9 cellular contexts compared by ENCODE assay signal in the genomic region with DNA sequence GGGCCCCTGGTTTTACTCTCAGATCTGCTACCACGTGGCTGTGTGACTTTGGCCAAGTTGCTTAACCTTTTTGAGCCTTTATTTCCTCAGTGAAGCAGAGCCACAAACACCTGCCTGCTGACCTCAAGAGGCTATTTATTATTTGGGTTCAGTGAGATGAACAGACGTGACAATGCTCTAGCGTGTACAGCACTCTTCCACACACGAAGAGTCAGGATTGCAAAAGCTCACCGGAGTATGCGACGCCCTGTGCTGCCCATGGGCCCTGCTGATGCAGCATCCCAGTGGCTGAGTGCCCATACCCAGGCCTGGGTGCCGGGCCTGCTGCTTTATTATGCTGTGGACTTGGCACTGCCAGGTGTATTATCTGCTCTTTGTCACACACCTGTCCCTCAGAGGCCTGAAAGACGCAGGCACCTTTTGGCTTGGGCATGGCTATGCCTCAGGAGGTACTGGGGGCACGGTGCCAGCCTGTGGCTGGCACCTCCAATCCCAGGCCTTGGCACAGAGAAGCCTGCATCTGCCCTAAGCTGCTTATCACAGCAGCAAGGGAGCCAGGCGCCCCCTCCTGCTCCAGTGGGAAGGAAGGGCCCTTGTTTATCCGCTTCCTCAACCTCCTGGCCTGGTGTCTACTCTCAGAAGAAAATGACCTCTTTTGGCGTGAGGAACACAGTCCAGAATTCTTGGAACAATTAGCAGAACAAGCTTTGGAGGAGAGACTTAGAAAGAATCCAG. TPM values are rescaled to one million over a fixed set of nuclear protein-coding genes. Genes with fewer than 3 reads are reported as not detected.
DNase-seq lines count a peak whose midpoint lies in the region; ATAC-seq and TF ChIP-seq lines count a peak whose summit lies in the region.
"Had no signal": no experiment of that assay in that cellular context is flagged by ENCODE, and none has a peak within 500 bp of the region (broad histone marks: within the 10 kb centered on the region; RNA-seq: fewer than 3 reads in every experiment).

No MANE protein-coding gene starts in this region.

- DNase-seq in DMS 273 (lab: John Stamatoyannopoulos, UW; ENCODE audit: unreplicated experiment) = peak; percentile 30
- DNase-seq in DMS 273 treated with DMSO at 0.1 percent for 48 hours (lab: John Stamatoyannopoulos, UW) = no peak
- DNase-seq in right lobe of liver = peak; percentile 76 to 83 (median 82)
- peak in 32 of 49 donors; percentile 22 to 65 (median 41) for DNase-seq in substantia nigra (lab: John Stamatoyannopoulos, UW)
- no peak for DNase-seq in NCI-H524 (lab: John Stamatoyannopoulos, UW)

- H3K9me3 Mint-ChIP-seq in brain = no peaks in the 10 kb centered on the region

- no peaks in the 10 kb centered on the region for H3K9me3 ChIP-seq in right lobe of liver

- TF ChIP-seq POLR2A in right lobe of liver (IDR thresholded peaks at IDR 0.05) = no peak

- H3K27ac ChIP-seq in right lobe of liver (peak overlapping the region; percentile 53 to 81 (median 56)), substantia nigra (ENCODE audit: low read depth, low read length, poor library complexity, severe bottlenecking) (peak overlapping the region; percentile 95)
- H3K27ac ChIP-seq: 22Rv1 had no signal

- H3K36me3 Mint-ChIP-seq in brain = no peaks in the 10 kb centered on the region

- 56% methylated on average over 3 of the region's 13 CpGs for WGBS in right lobe of liver (ENCODE audit: insufficient coverage, low coverage, low lambda C conversion rate, missing lambda C conversion rate)

- H3K27me3 Mint-ChIP-seq in brain = no peaks in the 10 kb centered on the region

- peak overlapping the region in 3 of 5 experiments; percentile 31 to 89 (median 86) for H3K27ac Mint-ChIP-seq in brain

- peaks cover 57% of the 10 kb centered on the region for H3K4me1 Mint-ChIP-seq in brain

- H3K4me1 ChIP-seq in right lobe of liver = peaks cover 0 to 19% (median 9%) of the 10 kb centered on the region in 4 donors

- no peaks in the 10 kb centered on the region for H3K36me3 ChIP-seq in right lobe of liver

- no peaks in the 10 kb centered on the region for H3K27me3 ChIP-seq in right lobe of liver

- no peak overlapping the region for H3K4me3 Mint-ChIP-seq in brain

- TF ChIP-seq CTCF in brain (conservative IDR thresholded peaks at IDR 0.05) = no peak
- no peak for TF ChIP-seq CTCF in right lobe of liver (IDR thresholded peaks at IDR 0.05)

- intact Hi-C loops in right lobe of liver (cut with DNase I) = no loop called here

- H3K4me3 ChIP-seq in right lobe of liver = no peak overlapping the region

- ATAC-seq in right lobe of liver = peak; percentile 80 to 89 (median 84)
- no peak for ATAC-seq in HG02623 (IDR thresholded peaks at IDR 0.05; ENCODE audit: unreplicated experiment)
- no peak for ATAC-seq in GM18870 (IDR thresholded peaks at IDR 0.05; ENCODE audit: unreplicated experiment)

RNA-seq across cellular contexts. Expression of gene TC2N, which starts 22.3 kb away (rescaled TPM):
- 0.20 TPM for polyA plus RNA-seq in brain (ENCODE audit: insufficient read depth, low read depth, low replicate concordance)
- 1 to 10 TPM; 1.0 to 6.5 (median 4.3) TPM for total RNA-seq in right lobe of liver

RNA-seq across cellular contexts. Expression of gene FBLN5, which starts 57.9 kb away (rescaled TPM):
- polyA plus RNA-seq in brain (ENCODE audit: insufficient read depth, low read depth, low replicate concordance) = 10.2 TPM
- 10 to 100 TPM in 5 of 6 experiments, 1 to 10 TPM in 1; 6.7 to 36.3 (median 17.8) TPM for total RNA-seq in right lobe of liver

Comparison
In these comparisons a context has a peak if more than half of its experiments do, and no peak if none do; other contexts are left out.
1. DNase-seq: peak in DMS 273 (single experiment), right lobe of liver (3 of 3) and substantia nigra (32 of 49); none in DMS 273 treated with DMSO at 0.1 percent for 48 hours (single experiment) and NCI-H524 (0 of 2).
2. ATAC-seq: peak in right lobe of liver (4 of 4); none in HG02623 (single experiment) and GM18870 (single experiment).